Comparison of ENCODE assay signal across 8 cellular contexts in the genomic region with DNA sequence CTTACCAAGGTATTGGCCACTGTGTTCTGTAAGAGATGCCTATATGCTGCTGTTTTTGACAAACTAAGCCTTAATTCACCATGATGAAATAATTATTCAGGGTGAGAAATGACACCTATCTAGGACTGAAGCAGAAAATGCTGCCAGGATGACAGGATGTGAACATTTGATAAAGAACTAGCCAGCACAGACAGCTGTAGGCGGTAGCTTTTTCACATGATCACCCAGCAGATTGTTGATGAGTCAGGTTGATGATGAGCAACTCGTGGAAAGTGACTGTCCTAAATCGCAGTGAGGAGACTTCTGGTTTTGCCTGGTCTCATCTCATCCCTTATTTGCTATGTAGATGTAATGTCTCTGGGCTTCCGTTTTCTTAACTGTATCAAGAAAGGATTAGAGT.
DNase-seq lines count a peak whose midpoint lies in the region; ATAC-seq and TF ChIP-seq lines count a peak whose summit lies in the region.

No MANE protein-coding gene starts in this region.

- peaks cover 0 to 22% (median 4%) of the 10 kb centered on the region in 3 donors for H3K4me1 ChIP-seq in esophagus squamous epithelium

- H3K36me3 ChIP-seq in H7 (replicated peaks; ENCODE audit: control insufficient read depth, insufficient read depth, low read length) (no peaks in the 10 kb centered on the region; the same call in 1 of the 2 replicates), esophagus squamous epithelium (no peaks in the 10 kb centered on the region)

- intact Hi-C loops in esophagus squamous epithelium (cut with DNase I) = no loop called here

- ATAC-seq in GM18858 (IDR thresholded peaks at IDR 0.05; ENCODE audit: unreplicated experiment) = peak; percentile 98
- ATAC-seq in HG03066 (IDR thresholded peaks at IDR 0.05; ENCODE audit: low read depth, unreplicated experiment) = peak; percentile 88

- in situ Hi-C loops in SK-MEL-5 (cut with HindIII; ENCODE audit: low pct_unique_long_range_greater_than_20kb, low sequenced_read_pairs) = no loop called here

- DNase-seq in 8988T = peak; percentile 8
- peak; percentile 89 for DNase-seq in SK-MEL-5 (ENCODE audit: low read depth, low spot score)
- peak; percentile 43 for DNase-seq in epithelial cell of prostate (ENCODE audit: low read depth, low spot score)
- peak; percentile 16 to 54 (median 39) for DNase-seq in stimulated activated CD4-positive, alpha-beta T cell treated with anti-CD3 and anti-CD28 coated beads, Interleukin-12 subunit alpha, Interleukin-12 subunit beta, amount 100 ng/mL, for 48 hours (ENCODE audit: low read depth in 2 of 3, low spot score in 1 of 3)
- DNase-seq in H7 = no peak
- no peak for DNase-seq in esophagus squamous epithelium (lab: John Stamatoyannopoulos, UW)

- no peak for TF ChIP-seq POLR2A in esophagus squamous epithelium (IDR thresholded peaks at IDR 0.05)

- H3K4me3 ChIP-seq in H7 (ENCODE audit: insufficient read depth, low read depth, low read length) (no peak overlapping the region), esophagus squamous epithelium (no peak overlapping the region)

- no peak for TF ChIP-seq CTCF in esophagus squamous epithelium (IDR thresholded peaks at IDR 0.05)

- WGBS in esophagus squamous epithelium, 2 donors = 48% methylated on average over 4 of the region's 4 CpGs

- H3K27me3 ChIP-seq in H7 (ENCODE audit: control insufficient read depth, insufficient read depth, low read length) (no peaks in the 10 kb centered on the region), esophagus squamous epithelium (peaks cover 0 to 91% (median 0%) of the 10 kb centered on the region in 4 donors)

- no peaks in the 10 kb centered on the region for H3K9me3 ChIP-seq in esophagus squamous epithelium

- peak overlapping the region; percentile 17 for H3K27ac ChIP-seq in epithelial cell of prostate
- no peak overlapping the region for H3K27ac ChIP-seq in esophagus squamous epithelium

Comparison
In these comparisons a context has a peak if more than half of its experiments do, and no peak if none do; other contexts are left out.
1. DNase-seq: peak in 8988T (single experiment), SK-MEL-5 (single experiment), epithelial cell of prostate (single experiment) and stimulated activated CD4-positive, alpha-beta T cell treated with anti-CD3 and anti-CD28 coated beads, Interleukin-12 subunit alpha, Interleukin-12 subunit beta, amount 100 ng/mL, for 48 hours (3 of 3); none in H7 (single experiment) and esophagus squamous epithelium (single experiment).